Comparison of ENCODE assay signal across 8 cellular contexts in genomic region chr10:132331956-132332749, GRCh38. TPM values are rescaled to one million over a fixed set of nuclear protein-coding genes. Genes with fewer than 3 reads are reported as not detected.
A peak's percentile ranks its signal among the peaks of the same experiment; 100 is the strongest.
DNase-seq lines count a peak whose midpoint lies in the region; ATAC-seq and TF ChIP-seq lines count a peak whose summit lies in the region.

LRRC27 (plus strand) TSS chr10:132332193; CDS start chr10:132333525, 1,332 bp downstream.

- peaks cover 23% of the 10 kb centered on the region for H3K36me3 Mint-ChIP-seq in activated naive CD8-positive, alpha-beta T cell treated with anti-CD3 and anti-CD28 coated beads, Interleukin-2, amount 10 ng/mL, durations not matched to agents 7 days and 5 days

- H3K36me3 ChIP-seq in ovary, result no peaks in the 10 kb centered on the region
- H3K36me3 ChIP-seq in thymus (ENCODE audit: control insufficient read depth, insufficient read depth), result peaks cover under 1% of the 10 kb centered on the region

- TF ChIP-seq POLR2A in ovary (IDR thresholded peaks at IDR 0.05), result no peak

- peak; percentile 74 for ATAC-seq in HG02759 (IDR thresholded peaks at IDR 0.05; ENCODE audit: unreplicated experiment)
- peak; percentile 89 for ATAC-seq in activated naive CD8-positive, alpha-beta T cell treated with anti-CD3 and anti-CD28 coated beads, Interleukin-2, amount 10 ng/mL, durations not matched to agents 7 days and 5 days (ENCODE audit: low read depth)
- ATAC-seq in Right ventricle myocardium inferior, result peak; percentile 95

- H3K4me1 ChIP-seq in ovary (ENCODE audit: insufficient read depth), result peaks cover 12% of the 10 kb centered on the region
- peaks cover 21% of the 10 kb centered on the region for H3K4me1 ChIP-seq in thymus (ENCODE audit: control insufficient read depth, insufficient read depth, low read length)

- no peaks in the 10 kb centered on the region for H3K9me3 Mint-ChIP-seq in activated naive CD8-positive, alpha-beta T cell treated with anti-CD3 and anti-CD28 coated beads, Interleukin-2, amount 10 ng/mL, durations not matched to agents 7 days and 5 days

- TF ChIP-seq CTCF in GM12865 (IDR thresholded peaks at IDR 0.05; ENCODE audit: insufficient read depth, low read depth, low read length, missing control alignments), result no peak
- no peak for TF ChIP-seq CTCF in ovary (IDR thresholded peaks at IDR 0.05)

- H3K27ac Mint-ChIP-seq in activated naive CD8-positive, alpha-beta T cell treated with anti-CD3 and anti-CD28 coated beads, Interleukin-2, amount 10 ng/mL, durations not matched to agents 7 days and 5 days, result peak within 1 kb of the TSS; percentile 93

- H3K27me3 ChIP-seq in ovary (no peaks in the 10 kb centered on the region), thymus (ENCODE audit: control insufficient read depth, insufficient read depth) (no peaks in the 10 kb centered on the region)

- 1 to 4% (median 2%) methylated on average over 26 to 71 of the region's 71 CpGs for WGBS in ovary, 3 donors
- 3% methylated on average over 71 of the region's 71 CpGs for WGBS in thymus

- DNase-seq in GM12865 (ENCODE audit: low read depth), result peak; percentile 99
- DNase-seq in NCI-H1105 treated with DMSO at 0.1 percent for 48 hours (lab: John Stamatoyannopoulos, UW), result peak; percentile 90
- peak; percentile 89 for DNase-seq in SKM-1 treated with dmso at 0.1 percent for 144 hours (lab: John Stamatoyannopoulos, UW; ENCODE audit: unreplicated experiment)
- DNase-seq in activated naive CD8-positive, alpha-beta T cell treated with anti-CD3 and anti-CD28 coated beads, Interleukin-2, amount 10 ng/mL, durations not matched to agents 7 days and 5 days, result peak; percentile 100
- peak; percentile 99 for DNase-seq in Right ventricle myocardium inferior (ENCODE audit: missing footprints)
- DNase-seq in ovary, result peak; percentile 99 to 100 (median 100)

- H3K4me3 ChIP-seq in GM12865 (ENCODE audit: low read depth, low read length) (peak within 1 kb of the TSS; percentile 95), ovary (peak within 1 kb of the TSS; percentile 60), thymus (ENCODE audit: low read length) (peak within 1 kb of the TSS; percentile 84)

- intact Hi-C loops in Right ventricle myocardium inferior (cut with DNase I) (loop anchor here (2.0 to 10.0 kb wide), 3 partner anchors 21 to 213 kb away; no protein-coding TSS in a partner anchor), ovary (cut with DNase I) (loop anchor here in 1 of 4 donors (2.0 kb wide), 1 partner anchor 23 kb away; no protein-coding TSS in a partner anchor)

- H3K27ac ChIP-seq in ovary (peak within 1 kb of the TSS; percentile 71 to 79), thymus (ENCODE audit: low read depth) (peak within 1 kb of the TSS; percentile 78)

- TF ChIP-seq EP300 in ovary (IDR thresholded peaks at IDR 0.05), result no peak

- POLR2A ChIA-PET in activated naive CD8-positive, alpha-beta T cell treated with anti-CD3 and anti-CD28 coated beads, Interleukin-2, amount 10 ng/mL, durations not matched to agents 7 days and 5 days (lab: Charles Lee), result no interaction called here

- H3K9me3 ChIP-seq in ovary (no peaks in the 10 kb centered on the region), thymus (ENCODE audit: control insufficient read depth) (no peaks in the 10 kb centered on the region)

- H3K4me1 Mint-ChIP-seq in activated naive CD8-positive, alpha-beta T cell treated with anti-CD3 and anti-CD28 coated beads, Interleukin-2, amount 10 ng/mL, durations not matched to agents 7 days and 5 days, result peaks cover 48% of the 10 kb centered on the region

- H3K4me3 Mint-ChIP-seq in activated naive CD8-positive, alpha-beta T cell treated with anti-CD3 and anti-CD28 coated beads, Interleukin-2, amount 10 ng/mL, durations not matched to agents 7 days and 5 days, result peak within 1 kb of the TSS; percentile 84

- no peaks in the 10 kb centered on the region for H3K27me3 Mint-ChIP-seq in activated naive CD8-positive, alpha-beta T cell treated with anti-CD3 and anti-CD28 coated beads, Interleukin-2, amount 10 ng/mL, durations not matched to agents 7 days and 5 days

RNA-seq across cellular contexts. Expression of gene LRRC27, which starts in this region (rescaled TPM):
- 1 to 10 TPM; 4.7 to 6.3 TPM for total RNA-seq in activated naive CD8-positive, alpha-beta T cell treated with anti-CD3 and anti-CD28 coated beads, Interleukin-2, amount 10 ng/mL, durations not matched to agents 7 days and 5 days
- total RNA-seq in Right ventricle myocardium inferior (4.2 TPM), ovary (10 to 100 TPM in 3 of 7 donors, 1 to 10 TPM in 4; 7.4 to 12.3 (median 9.3) TPM)
- polyA plus RNA-seq in ovary (1 to 10 TPM; 7.6 to 9.6 TPM), thymus (8.7 TPM)

Comparison
In these comparisons a context has a peak if more than half of its experiments do, and no peak if none do; other contexts are left out.
1. Peak in every context shown above with its lines: DNase-seq, ATAC-seq, H3K4me3 ChIP-seq and H3K27ac ChIP-seq.